ENCODE assay signal across 1 cellular context in the genomic region with DNA sequence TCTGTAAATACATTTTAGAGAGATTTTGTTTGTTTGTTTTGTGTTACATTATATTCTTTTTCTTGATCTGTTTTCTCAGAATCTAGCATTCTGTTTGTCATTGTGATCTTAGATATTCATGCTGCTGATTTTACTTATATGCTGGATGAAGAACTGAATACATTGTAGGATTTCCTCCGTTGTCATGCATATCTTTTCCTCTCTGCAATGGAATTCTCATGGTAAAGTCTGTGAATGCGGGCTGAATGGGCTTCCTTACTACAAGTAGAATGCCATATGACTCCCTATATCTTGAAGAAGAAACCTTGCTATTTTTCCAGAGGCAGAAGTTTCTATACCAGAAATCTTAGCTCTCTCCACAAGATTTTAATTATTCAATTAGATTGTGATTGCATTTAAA.
TF ChIP-seq lines count a peak whose summit lies in the region.

No MANE protein-coding gene starts in this region.

TF ChIP-seq in GM23338, 12 proteins besides CTCF, POLR2A, EP300 and RAD21:
- TF ChIP-seq ZNF462 (CRISPR knock-in tag; IDR thresholded peaks at IDR 0.05) (peak; percentile 25; the same call in 1 of the 2 replicates), ZNF114 (CRISPR knock-in tag; IDR thresholded peaks at IDR 0.05) (no peak), CREB1 (CRISPR knock-in tag; IDR thresholded peaks at IDR 0.05; ENCODE audit: low read depth) (no peak), EZH2phosphoT487 (IDR thresholded peaks at IDR 0.05; ENCODE audit: unreplicated experiment) (no peak), EZH2 (IDR thresholded peaks at IDR 0.05; ENCODE audit: low read depth, unreplicated experiment) (no peak), STAT1 (IDR thresholded peaks at IDR 0.05; ENCODE audit: unreplicated experiment) (no peak), ZNF331 (CRISPR knock-in tag; IDR thresholded peaks at IDR 0.05; ENCODE audit: low read depth) (no peak), ETS1 (IDR thresholded peaks at IDR 0.05) (no peak), NANOG (IDR thresholded peaks at IDR 0.05; ENCODE audit: borderline replicate concordance) (peak; percentile 61; the same call in 1 of the 2 replicates), POLR2AphosphoS5 (IDR thresholded peaks at IDR 0.05; ENCODE audit: low read depth) (no peak), JUNB (IDR thresholded peaks at IDR 0.05; ENCODE audit: unreplicated experiment) (no peak)
- TF ChIP-seq, protein P1, sequence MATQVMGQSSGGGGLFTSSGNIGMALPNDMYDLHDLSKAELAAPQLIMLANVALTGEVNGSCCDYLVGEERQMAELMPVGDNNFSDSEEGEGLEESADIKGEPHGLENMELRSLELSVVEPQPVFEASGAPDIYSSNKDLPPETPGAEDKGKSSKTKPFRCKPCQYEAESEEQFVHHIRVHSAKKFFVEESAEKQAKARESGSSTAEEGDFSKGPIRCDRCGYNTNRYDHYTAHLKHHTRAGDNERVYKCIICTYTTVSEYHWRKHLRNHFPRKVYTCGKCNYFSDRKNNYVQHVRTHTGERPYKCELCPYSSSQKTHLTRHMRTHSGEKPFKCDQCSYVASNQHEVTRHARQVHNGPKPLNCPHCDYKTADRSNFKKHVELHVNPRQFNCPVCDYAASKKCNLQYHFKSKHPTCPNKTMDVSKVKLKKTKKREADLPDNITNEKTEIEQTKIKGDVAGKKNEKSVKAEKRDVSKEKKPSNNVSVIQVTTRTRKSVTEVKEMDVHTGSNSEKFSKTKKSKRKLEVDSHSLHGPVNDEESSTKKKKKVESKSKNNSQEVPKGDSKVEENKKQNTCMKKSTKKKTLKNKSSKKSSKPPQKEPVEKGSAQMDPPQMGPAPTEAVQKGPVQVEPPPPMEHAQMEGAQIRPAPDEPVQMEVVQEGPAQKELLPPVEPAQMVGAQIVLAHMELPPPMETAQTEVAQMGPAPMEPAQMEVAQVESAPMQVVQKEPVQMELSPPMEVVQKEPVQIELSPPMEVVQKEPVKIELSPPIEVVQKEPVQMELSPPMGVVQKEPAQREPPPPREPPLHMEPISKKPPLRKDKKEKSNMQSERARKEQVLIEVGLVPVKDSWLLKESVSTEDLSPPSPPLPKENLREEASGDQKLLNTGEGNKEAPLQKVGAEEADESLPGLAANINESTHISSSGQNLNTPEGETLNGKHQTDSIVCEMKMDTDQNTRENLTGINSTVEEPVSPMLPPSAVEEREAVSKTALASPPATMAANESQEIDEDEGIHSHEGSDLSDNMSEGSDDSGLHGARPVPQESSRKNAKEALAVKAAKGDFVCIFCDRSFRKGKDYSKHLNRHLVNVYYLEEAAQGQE (IDR thresholded peaks at IDR 0.05; ENCODE audit: unreplicated experiment) = no peak
